Comparison of ENCODE assay signal across 26 cellular contexts in genomic region chr3:107416138-107416537, GRCh38. TPM values are rescaled to one million over a fixed set of nuclear protein-coding genes. Genes with fewer than 3 reads are reported as not detected.
DNase-seq lines count a peak whose midpoint lies in the region; ATAC-seq and TF ChIP-seq lines count a peak whose summit lies in the region.
"Had no signal": no experiment of that assay in that cellular context is flagged by ENCODE, and none has a peak within 500 bp of the region (broad histone marks: within the 10 kb centered on the region; RNA-seq: fewer than 3 reads in every experiment).

No MANE protein-coding gene starts in this region.

- H3K27ac Mint-ChIP-seq in MCF 10A (ENCODE audit: low read depth, unreplicated experiment): peak overlapping the region; percentile 86
- H3K27ac Mint-ChIP-seq in stimulated activated memory B cell treated with anti-CD40 and anti-IgM and Interleukin-4, amounts not matched to agents 10 μg/mL and 1 μg/mL and 100 μg/mL, for 72 hours: no peak overlapping the region
- H3K27ac Mint-ChIP-seq: nephron progenitor cell had no signal

- intact Hi-C loops in MCF 10A (cut with micrococcal nuclease): no loop called here
- intact Hi-C loops in breast epithelium (cut with DNase I; ENCODE audit: low total_unique reads): no loop called here

- TF ChIP-seq CTCF in MCF 10A (IDR thresholded peaks at IDR 0.05; ENCODE audit: unreplicated experiment) (no peak), breast epithelium (IDR thresholded peaks at IDR 0.05) (no peak), brain microvascular endothelial cell (IDR thresholded peaks at IDR 0.05; ENCODE audit: low read depth, low read length, missing control alignments) (no peak)

- no TSS peak for BruUV-seq in MCF 10A (replicated peaks; lab: Mats Ljungman, UMichigan)

- H3K27me3 ChIP-seq in breast epithelium (no peaks in the 10 kb centered on the region), brain microvascular endothelial cell (replicated peaks) (no peaks in the 10 kb centered on the region), mesenchymal stem cell (ENCODE audit: control insufficient read depth in 1 of 2, insufficient read depth in 1 of 2, low read length in 2 of 2) (no peaks in the 10 kb centered on the region)
- H3K27me3 ChIP-seq: right lobe of liver, transverse colon had no signal

- no peak overlapping the region for H3K4ac ChIP-seq in mesenchymal stem cell (ENCODE audit: low read depth in 1 of 2, low read length in 2 of 2)

- no peak overlapping the region for H2AK5ac ChIP-seq in mesenchymal stem cell (ENCODE audit: low read length, severe bottlenecking)

- H2BK5ac ChIP-seq in mesenchymal stem cell (ENCODE audit: low read depth, low read length, poor library complexity, severe bottlenecking): no peak overlapping the region

- H3K27ac ChIP-seq in breast epithelium (no peak overlapping the region), brain microvascular endothelial cell (no peak overlapping the region), mesenchymal stem cell (ENCODE audit: low read length, poor library complexity, severe bottlenecking) (no peak overlapping the region)
- H3K27ac ChIP-seq: epithelial cell of prostate, parathyroid adenoma, right lobe of liver, transverse colon had no signal

- DNase-seq in MCF 10A (ENCODE audit: unreplicated experiment): no peak
- DNase-seq in breast epithelium (ENCODE audit: low spot score in 2 of 2): no peak
- DNase-seq in brain microvascular endothelial cell: peak; percentile 43
- DNase-seq in mesenchymal stem cell: peak; percentile 54
- no peak for DNase-seq in stimulated activated CD4-positive, alpha-beta T cell treated with anti-CD3 and anti-CD28 coated beads, Interleukin-4, amount 100 ng/mL, for 24 hours
- DNase-seq: activated CD4-positive, alpha-beta T cell treated with anti-CD3 and anti-CD28 coated beads for 4 hours; central memory CD4-positive, alpha-beta T cell; DMS79; kidney glomerular epithelial cell; NCI-H1417; NCI-H526 treated with DMSO at 0.1 percent for 48 hours; nephron progenitor cell; right lobe of liver; SHP77; stimulated activated naive CD8-positive, alpha-beta T cell treated with anti-CD3 and anti-CD28 coated beads, Interleukin-15, Interleukin-2, amounts not matched to agents 100 U/mL and 50 U/mL, for 24 hours; SW 1271; transverse colon had no signal

- CTCF ChIA-PET in MCF 10A (lab: Yijun Ruan, JAX): interaction anchor here (0.6 to 1.6 kb wide), 6 partner anchors 14 to 327 kb away, joined by 3 to 9 read pairs (median 3); no protein-coding TSS in a partner anchor

- no peaks in the 10 kb centered on the region for H3K4me1 ChIP-seq in breast epithelium
- no peaks in the 10 kb centered on the region for H3K4me1 ChIP-seq in mesenchymal stem cell (ENCODE audit: control insufficient read depth, insufficient read depth, low read depth, low read length)
- H3K4me1 ChIP-seq: right lobe of liver had no signal

- H3K9me3 Mint-ChIP-seq in MCF 10A (ENCODE audit: unreplicated experiment): peaks cover 17% of the 10 kb centered on the region
- H3K9me3 Mint-ChIP-seq in stimulated activated memory B cell treated with anti-CD40 and anti-IgM and Interleukin-4, amounts not matched to agents 10 μg/mL and 1 μg/mL and 100 μg/mL, for 72 hours: no peaks in the 10 kb centered on the region
- H3K9me3 Mint-ChIP-seq: nephron progenitor cell had no signal

- H3K9me3 ChIP-seq in breast epithelium (no peaks in the 10 kb centered on the region), mesenchymal stem cell (ENCODE audit: control insufficient read depth, low read length) (no peaks in the 10 kb centered on the region)
- H3K9me3 ChIP-seq: right lobe of liver, transverse colon had no signal

- no peak overlapping the region for H3K14ac ChIP-seq in mesenchymal stem cell (ENCODE audit: low read length in 2 of 2)

- H3K9ac ChIP-seq in mesenchymal stem cell (ENCODE audit: low read length): no peak overlapping the region
- H3K9ac ChIP-seq: parathyroid adenoma had no signal

- no peaks in the 10 kb centered on the region for H3K79me1 ChIP-seq in mesenchymal stem cell (replicated peaks; ENCODE audit: low read length, poor library complexity, severe bottlenecking)

- no peak overlapping the region for H3K4me3 ChIP-seq in breast epithelium
- no peak overlapping the region for H3K4me3 ChIP-seq in brain microvascular endothelial cell (ENCODE audit: low read depth, low read length)
- H3K4me3 ChIP-seq in mesenchymal stem cell (ENCODE audit: insufficient read depth in 1 of 2, low read depth in 1 of 2, low read length in 2 of 2): no peak overlapping the region
- H3K4me3 ChIP-seq: right lobe of liver, transverse colon had no signal

- H3K4me3 Mint-ChIP-seq in MCF 10A (ENCODE audit: unreplicated experiment): no peak overlapping the region
- H3K4me3 Mint-ChIP-seq in stimulated activated memory B cell treated with anti-CD40 and anti-IgM and Interleukin-4, amounts not matched to agents 10 μg/mL and 1 μg/mL and 100 μg/mL, for 72 hours: no peak overlapping the region
- H3K4me3 Mint-ChIP-seq: nephron progenitor cell had no signal

- H3K18ac ChIP-seq in mesenchymal stem cell (ENCODE audit: low read depth in 1 of 2, low read length in 2 of 2): no peak overlapping the region

- H3K4me2 ChIP-seq in mesenchymal stem cell (ENCODE audit: low read length, poor library complexity, severe bottlenecking): no peak overlapping the region

- no peak overlapping the region for H2BK15ac ChIP-seq in mesenchymal stem cell (ENCODE audit: low read depth, poor library complexity, severe bottlenecking)

- TF ChIP-seq POLR2A in breast epithelium (IDR thresholded peaks at IDR 0.05): no peak

- H2AFZ ChIP-seq in mesenchymal stem cell (ENCODE audit: low read depth, low read length): no peak overlapping the region
- H2AFZ ChIP-seq: parathyroid adenoma had no signal

- H4K91ac ChIP-seq in mesenchymal stem cell (ENCODE audit: low read length): no peak overlapping the region

- no peak overlapping the region for H4K8ac ChIP-seq in mesenchymal stem cell (ENCODE audit: low read length)

- no peak overlapping the region for H2BK120ac ChIP-seq in mesenchymal stem cell (ENCODE audit: low read depth, low read length)

- H3K36me3 ChIP-seq in breast epithelium (no peaks in the 10 kb centered on the region), brain microvascular endothelial cell (replicated peaks) (no peaks in the 10 kb centered on the region), mesenchymal stem cell (ENCODE audit: control insufficient read depth in 1 of 2, insufficient read depth in 2 of 2, low read depth in 1 of 2, low read length in 2 of 2) (no peaks in the 10 kb centered on the region)
- H3K36me3 ChIP-seq: right lobe of liver, transverse colon had no signal

- ATAC-seq in stimulated activated memory B cell treated with anti-CD40 and anti-IgM and Interleukin-4, amounts not matched to agents 10 μg/mL and 1 μg/mL and 100 μg/mL, for 72 hours: no peak
- ATAC-seq in GM21576 (IDR thresholded peaks at IDR 0.05; ENCODE audit: unreplicated experiment) (no peak), HG03520 (IDR thresholded peaks at IDR 0.05; ENCODE audit: unreplicated experiment) (no peak)
- ATAC-seq: right lobe of liver; stimulated activated naive CD8-positive, alpha-beta T cell treated with anti-CD3 and anti-CD28 coated beads, Interleukin-15, Interleukin-2, amounts not matched to agents 100 U/mL and 50 U/mL, for 24 hours had no signal

- no peaks in the 10 kb centered on the region for H3K36me3 Mint-ChIP-seq in MCF 10A (ENCODE audit: insufficient read depth, unreplicated experiment)
- H3K36me3 Mint-ChIP-seq in stimulated activated memory B cell treated with anti-CD40 and anti-IgM and Interleukin-4, amounts not matched to agents 10 μg/mL and 1 μg/mL and 100 μg/mL, for 72 hours: no peaks in the 10 kb centered on the region

- POLR2A ChIA-PET in MCF 10A (lab: Yijun Ruan, JAX): no interaction called here

- peaks cover 30% of the 10 kb centered on the region for H3K4me1 Mint-ChIP-seq in MCF 10A (ENCODE audit: insufficient read depth, unreplicated experiment)
- H3K4me1 Mint-ChIP-seq in stimulated activated memory B cell treated with anti-CD40 and anti-IgM and Interleukin-4, amounts not matched to agents 10 μg/mL and 1 μg/mL and 100 μg/mL, for 72 hours: peaks cover 4% of the 10 kb centered on the region

- in situ Hi-C loops in brain microvascular endothelial cell (cut with HindIII; ENCODE audit: low pct_ligation_motif_present, low sequenced_read_pairs): no loop called here

- no peak overlapping the region for H3K23ac ChIP-seq in mesenchymal stem cell (ENCODE audit: low read length in 2 of 2)

- no peaks in the 10 kb centered on the region for H3K27me3 Mint-ChIP-seq in MCF 10A (ENCODE audit: insufficient read depth, unreplicated experiment)
- H3K27me3 Mint-ChIP-seq in stimulated activated memory B cell treated with anti-CD40 and anti-IgM and Interleukin-4, amounts not matched to agents 10 μg/mL and 1 μg/mL and 100 μg/mL, for 72 hours: no peaks in the 10 kb centered on the region

- no peak overlapping the region for H2BK12ac ChIP-seq in mesenchymal stem cell (ENCODE audit: low read length in 2 of 2)

- 50% methylated on average over 3 of the region's 3 CpGs for WGBS in mesenchymal stem cell

RNA-seq across cellular contexts. Expression of gene CCDC54, which starts 38.9 kb away (rescaled TPM):
- total RNA-seq in MCF 10A (2022) (not detected in 2 replicates), breast epithelium (under 1 TPM in 1 of 3 donors, not detected in 2; 0.33 TPM)
- not detected for polyA plus RNA-seq in mesenchymal stem cell (2013, experiment 1 of 2)
- not detected for polyA plus RNA-seq in mesenchymal stem cell (2013, experiment 2 of 2)
- total RNA-seq: A172, frontal cortex, OCI-LY7, right lobe of liver, transverse colon had no signal
- polyA plus RNA-seq: adipose tissue had no signal

Comparison
In these comparisons a context has a peak if more than half of its experiments do, and no peak if none do; other contexts are left out.
1. DNase-seq: peak in brain microvascular endothelial cell (single experiment) and mesenchymal stem cell (single experiment); none in MCF 10A (single experiment), breast epithelium (0 of 2) and stimulated activated CD4-positive, alpha-beta T cell treated with anti-CD3 and anti-CD28 coated beads, Interleukin-4, amount 100 ng/mL, for 24 hours (single experiment).